13 cellular contexts compared by ENCODE assay signal in genomic region chr11:31827458-31828206, GRCh38. TPM values are rescaled to one million over a fixed set of nuclear protein-coding genes. Genes with fewer than 3 reads are reported as not detected.
A peak's percentile ranks its signal among the peaks of the same experiment; 100 is the strongest.
DNase-seq lines count a peak whose midpoint lies in the region; ATAC-seq and TF ChIP-seq lines count a peak whose summit lies in the region.
"Had no signal": no experiment of that assay in that cellular context is flagged by ENCODE, and none has a peak within 500 bp of the region (broad histone marks: within the 10 kb centered on the region; RNA-seq: fewer than 3 reads in every experiment).

No MANE protein-coding gene starts in this region.

- H3K4me3 ChIP-seq in HUES64 (ENCODE audit: low read length): peak overlapping the region; percentile 40
- H3K4me3 ChIP-seq: BLaER1 treated with 17β-estradiol and CSF1 and Interleukin-3, amounts not matched to agents 10 nM and 100 nM; cardiac muscle cell had no signal

- peak; percentile 54 for DNase-seq in activated CD4-positive, alpha-beta T cell treated with anti-CD3 and anti-CD28 coated beads, Interleukin-2, amount 10 ng/mL, durations not matched to agents 24 days and 14 days
- no peak for DNase-seq in activated CD4-positive, alpha-beta T cell treated with anti-CD3 and anti-CD28 coated beads, Interleukin-2, amount 50 U/mL, for 4 hours
- DNase-seq in endothelial cell (ENCODE audit: low spot score) (no peak), osteocyte (ENCODE audit: extremely low spot score, unreplicated experiment) (no peak), glomerular visceral epithelial cell (ENCODE audit: extremely low spot score) (no peak)
- DNase-seq: activated CD8-positive, alpha-beta memory T cell treated with anti-CD3 and anti-CD28 coated beads, Interleukin-2, amount 50 U/mL, for 48 hours had no signal

- H3K27ac ChIP-seq in HUES64 (ENCODE audit: low read depth, low read length): no peak overlapping the region
- H3K27ac ChIP-seq: BLaER1 treated with 17β-estradiol and CSF1 and Interleukin-3, amounts not matched to agents 10 nM and 100 nM; cardiac muscle cell had no signal

- H3K27me3 Mint-ChIP-seq in activated CD4-positive, alpha-beta T cell treated with anti-CD3 and anti-CD28 coated beads, Interleukin-2, amount 10 ng/mL, durations not matched to agents 24 days and 14 days: peaks cover 68% of the 10 kb centered on the region
- H3K27me3 Mint-ChIP-seq in endothelial cell (ENCODE audit: unreplicated experiment): peaks cover 26% of the 10 kb centered on the region
- H3K27me3 Mint-ChIP-seq in osteocyte (ENCODE audit: unreplicated experiment): peaks cover 75% of the 10 kb centered on the region

- no peak overlapping the region for H3K9ac ChIP-seq in HUES64 (ENCODE audit: low read depth, low read length)
- H3K9ac ChIP-seq: BLaER1 treated with 17β-estradiol and CSF1 and Interleukin-3, amounts not matched to agents 10 nM and 100 nM had no signal

- no peak for TF ChIP-seq CTCF in endothelial cell (IDR thresholded peaks at IDR 0.05; ENCODE audit: unreplicated experiment)
- no peak for TF ChIP-seq CTCF in osteocyte (IDR thresholded peaks at IDR 0.05)

- ATAC-seq in GM21576 (IDR thresholded peaks at IDR 0.05; ENCODE audit: unreplicated experiment): no peak
- ATAC-seq in HG03378 (IDR thresholded peaks at IDR 0.05; ENCODE audit: unreplicated experiment): no peak

- peaks cover 6% of the 10 kb centered on the region for H3K4me1 Mint-ChIP-seq in activated CD4-positive, alpha-beta T cell treated with anti-CD3 and anti-CD28 coated beads, Interleukin-2, amount 10 ng/mL, durations not matched to agents 24 days and 14 days
- H3K4me1 Mint-ChIP-seq in endothelial cell (ENCODE audit: unreplicated experiment) (peaks cover 9% of the 10 kb centered on the region), osteocyte (ENCODE audit: unreplicated experiment) (peaks cover 21% of the 10 kb centered on the region)

- WGBS in HUES64: 2% methylated on average over 14 of the region's 18 CpGs

- no peak overlapping the region for H3K4me3 Mint-ChIP-seq in activated CD4-positive, alpha-beta T cell treated with anti-CD3 and anti-CD28 coated beads, Interleukin-2, amount 10 ng/mL, durations not matched to agents 24 days and 14 days
- H3K4me3 Mint-ChIP-seq in endothelial cell (ENCODE audit: unreplicated experiment): peak overlapping the region; percentile 12
- peak overlapping the region; percentile 62 for H3K4me3 Mint-ChIP-seq in osteocyte (ENCODE audit: unreplicated experiment)

- peak overlapping the region; percentile 62 for H3K27ac Mint-ChIP-seq in activated CD4-positive, alpha-beta T cell treated with anti-CD3 and anti-CD28 coated beads, Interleukin-2, amount 10 ng/mL, durations not matched to agents 24 days and 14 days
- H3K27ac Mint-ChIP-seq in endothelial cell (ENCODE audit: unreplicated experiment): no peak overlapping the region
- H3K27ac Mint-ChIP-seq in osteocyte (ENCODE audit: unreplicated experiment): no peak overlapping the region

- H3K4me1 ChIP-seq in HUES64 (ENCODE audit: insufficient read depth, low read length): peaks cover 59% of the 10 kb centered on the region
- H3K4me1 ChIP-seq: BLaER1 treated with 17β-estradiol and CSF1 and Interleukin-3, amounts not matched to agents 10 nM and 100 nM had no signal

- intact Hi-C loops in activated CD4-positive, alpha-beta T cell treated with anti-CD3 and anti-CD28 coated beads, Interleukin-2, amount 10 ng/mL, durations not matched to agents 24 days and 14 days (cut with micrococcal nuclease): loop anchor here (2.0 to 10.0 kb wide), 2 partner anchors 19 to 127 kb away; no protein-coding TSS in a partner anchor

- no peaks in the 10 kb centered on the region for H3K9me3 ChIP-seq in HUES64 (ENCODE audit: insufficient read depth, low read depth, low read length)

- no peaks in the 10 kb centered on the region for H3K36me3 ChIP-seq in HUES64 (ENCODE audit: insufficient read depth, low read length)
- H3K36me3 ChIP-seq: BLaER1 treated with 17β-estradiol and CSF1 and Interleukin-3, amounts not matched to agents 10 nM and 100 nM; cardiac muscle cell had no signal

- H3K9me3 Mint-ChIP-seq in activated CD4-positive, alpha-beta T cell treated with anti-CD3 and anti-CD28 coated beads, Interleukin-2, amount 10 ng/mL, durations not matched to agents 24 days and 14 days: peaks cover 8% of the 10 kb centered on the region
- H3K9me3 Mint-ChIP-seq in endothelial cell (ENCODE audit: unreplicated experiment): no peaks in the 10 kb centered on the region
- H3K9me3 Mint-ChIP-seq in osteocyte (ENCODE audit: unreplicated experiment): no peaks in the 10 kb centered on the region

- H3K27me3 ChIP-seq in HUES64 (ENCODE audit: insufficient read depth, low read length): peaks cover 86% of the 10 kb centered on the region

- H3K36me3 Mint-ChIP-seq in activated CD4-positive, alpha-beta T cell treated with anti-CD3 and anti-CD28 coated beads, Interleukin-2, amount 10 ng/mL, durations not matched to agents 24 days and 14 days (ENCODE audit: low read depth): peaks cover 1% of the 10 kb centered on the region
- H3K36me3 Mint-ChIP-seq in endothelial cell (ENCODE audit: low read depth, unreplicated experiment): peaks cover 3% of the 10 kb centered on the region
- H3K36me3 Mint-ChIP-seq in osteocyte (ENCODE audit: unreplicated experiment): no peaks in the 10 kb centered on the region

RNA-seq across cellular contexts. Expression of gene PAX6, which starts 16.5 kb away (rescaled TPM):
- not detected in 2 replicates for total RNA-seq in activated CD4-positive, alpha-beta T cell treated with anti-CD3 and anti-CD28 coated beads, Interleukin-2, amount 10 ng/mL, durations not matched to agents 24 days and 14 days
- polyA plus RNA-seq in HUES64 (2013, experiment 1 of 2): 2.2 TPM
- polyA plus RNA-seq in HUES64 (2013, experiment 2 of 2): 5.3 TPM
- total RNA-seq in endothelial cell (ENCODE audit: unreplicated experiment): 2.7 TPM
- total RNA-seq in osteocyte: not detected in 2 replicates
- total RNA-seq: lung microvascular endothelial cell; T-helper 1 cell treated with Interleukin-12 subunit alpha and Interleukin-12 subunit beta and Interleukin-4 antibody, amounts not matched to agents 30 ng/mL and 1 ng/mL, for 36 hours had no signal
